Comparison of ENCODE assay signal across 8 cellular contexts in the genomic region with DNA sequence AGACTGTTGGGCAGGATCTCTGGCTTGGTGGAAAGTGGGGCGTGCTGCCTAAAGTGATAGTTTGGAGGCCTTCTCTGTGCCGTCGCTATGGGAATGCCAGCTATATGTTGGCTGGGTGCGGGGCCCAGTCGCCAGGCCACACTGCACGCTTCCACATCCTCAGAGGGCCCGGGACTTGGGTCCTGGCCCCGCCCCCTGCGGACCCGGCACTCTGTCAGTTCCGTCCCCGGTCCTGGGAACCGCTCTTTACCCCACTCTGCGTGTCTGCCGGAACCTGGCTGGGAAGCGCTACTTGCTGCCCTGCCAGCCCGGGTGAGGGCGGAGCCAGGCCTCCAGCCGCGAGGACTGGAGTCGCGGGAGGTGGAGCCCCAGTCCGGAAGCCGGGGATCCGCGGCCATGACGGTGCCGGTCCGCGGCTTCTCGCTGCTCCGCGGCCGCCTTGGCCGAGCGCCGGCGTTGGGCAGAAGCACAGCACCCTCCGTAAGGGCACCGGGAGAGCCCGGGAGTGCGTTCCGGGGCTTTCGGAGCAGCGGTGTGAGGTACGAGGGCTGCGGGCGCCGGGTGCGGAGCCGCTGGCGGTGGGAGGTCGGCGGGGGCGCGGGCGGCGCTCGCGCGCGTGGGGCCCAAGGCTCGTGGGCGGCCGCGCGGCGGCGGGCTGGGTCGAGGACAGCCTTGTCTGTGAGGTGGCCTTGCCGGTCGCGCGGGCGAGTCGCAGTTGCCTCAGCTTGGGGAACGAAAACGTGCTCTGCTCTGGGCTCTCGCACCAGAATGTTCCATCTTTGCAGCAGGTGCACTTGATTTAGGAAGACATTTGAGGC. TPM values are rescaled to one million over a fixed set of nuclear protein-coding genes. Genes with fewer than 3 reads are reported as not detected.
DNase-seq lines count a peak whose midpoint lies in the region; ATAC-seq and TF ChIP-seq lines count a peak whose summit lies in the region.

Gene MTHFD2L, plus strand, starts transcription at position 376 of the 818 bp plus-strand sequence. Its CDS starts 21 bp downstream, at position 397.

- H3K9me3 Mint-ChIP-seq in chondrocyte (ENCODE audit: low read depth): no peaks in the 10 kb centered on the region

- peak within 1 kb of the TSS; percentile 96 for H3K27ac Mint-ChIP-seq in chondrocyte (ENCODE audit: unreplicated experiment)

- ATAC-seq in GM19043 (IDR thresholded peaks at IDR 0.05; ENCODE audit: low read depth, unreplicated experiment) (peak; percentile 96), HG03354 (IDR thresholded peaks at IDR 0.05; ENCODE audit: poor library complexity, severe bottlenecking, unreplicated experiment) (peak; percentile 96)

- peaks cover 30% of the 10 kb centered on the region for H3K4me1 Mint-ChIP-seq in chondrocyte (ENCODE audit: low read depth)

- no peaks in the 10 kb centered on the region for H3K27me3 Mint-ChIP-seq in chondrocyte (ENCODE audit: low read depth)

- DNase-seq in Ammon's horn (ENCODE audit: low spot score) (peak; percentile 96), NCI-H446 (lab: John Stamatoyannopoulos, UW) (peak; percentile 73 to 95), chondrocyte (ENCODE audit: low spot score) (peak; percentile 98), kidney epithelial cell (ENCODE audit: low read depth) (peak; percentile 85)
- DNase-seq in activated CD4-positive, alpha-beta T cell treated with anti-CD3 and anti-CD28 coated beads for 1 hour: peak; percentile 65
- DNase-seq in stimulated activated CD4-positive, alpha-beta T cell treated with anti-CD3 and anti-CD28 coated beads, Interleukin-15, amount 100 ng/mL, for 24 hours: peak; percentile 92

- H3K4me3 Mint-ChIP-seq in chondrocyte (ENCODE audit: unreplicated experiment): peak within 1 kb of the TSS; percentile 84

- peaks cover 6% of the 10 kb centered on the region for H3K36me3 Mint-ChIP-seq in chondrocyte (ENCODE audit: low read depth)

- H3K4me3 ChIP-seq in kidney epithelial cell (ENCODE audit: low read depth, low read length): peak within 1 kb of the TSS; percentile 73

- no peaks in the 10 kb centered on the region for H3K27me3 ChIP-seq in kidney epithelial cell (ENCODE audit: control insufficient read depth, insufficient read depth, low read length)

- TF ChIP-seq CTCF in chondrocyte (IDR thresholded peaks at IDR 0.05) (no peak), kidney epithelial cell (IDR thresholded peaks at IDR 0.05; ENCODE audit: insufficient read depth, low read length, poor library complexity, severe bottlenecking) (no peak)

- H3K36me3 ChIP-seq in kidney epithelial cell (ENCODE audit: control insufficient read depth, insufficient read depth, low read length): peaks cover 2% of the 10 kb centered on the region

RNA-seq across cellular contexts. Expression of gene MTHFD2L, which starts in this region (rescaled TPM):
- total RNA-seq in chondrocyte: 6.6 to 10.6 TPM (median 7.4 TPM) in 3 replicates
- 9.5 and 11.0 TPM in 2 replicates for total RNA-seq in kidney epithelial cell

Comparison
In these comparisons a context has a peak if more than half of its experiments do, and no peak if none do; other contexts are left out.
1. Peak in every context shown above with its lines: DNase-seq, ATAC-seq and H3K4me3 ChIP-seq.